Comparison of ENCODE assay signal across 1 cellular context in the genomic region with DNA sequence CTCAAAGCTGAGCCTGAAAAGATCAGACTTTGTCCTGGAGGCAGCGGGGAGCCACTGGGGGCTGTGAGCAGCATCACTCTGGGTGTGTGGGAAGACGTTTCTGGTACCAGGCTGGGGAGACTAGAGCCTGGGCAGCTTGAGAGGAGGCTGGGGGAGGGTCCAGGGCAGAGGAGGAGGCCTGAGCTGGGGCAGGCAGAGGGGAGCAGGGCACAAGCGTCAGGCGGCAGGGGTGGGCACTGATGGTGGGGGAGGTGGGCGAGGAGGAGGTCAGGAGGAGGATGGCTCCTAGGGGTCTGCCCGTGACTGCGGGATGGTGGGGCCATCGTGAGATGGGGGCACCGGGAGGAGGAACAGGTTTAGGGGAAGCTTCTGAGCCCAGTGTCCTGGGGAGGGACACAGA.
TF ChIP-seq lines count a peak whose summit lies in the region.

No MANE protein-coding gene starts in this region.

TF ChIP-seq in GM12878, 131 proteins besides CTCF, POLR2A, EP300 and RAD21:
- TF ChIP-seq, protein P1, sequence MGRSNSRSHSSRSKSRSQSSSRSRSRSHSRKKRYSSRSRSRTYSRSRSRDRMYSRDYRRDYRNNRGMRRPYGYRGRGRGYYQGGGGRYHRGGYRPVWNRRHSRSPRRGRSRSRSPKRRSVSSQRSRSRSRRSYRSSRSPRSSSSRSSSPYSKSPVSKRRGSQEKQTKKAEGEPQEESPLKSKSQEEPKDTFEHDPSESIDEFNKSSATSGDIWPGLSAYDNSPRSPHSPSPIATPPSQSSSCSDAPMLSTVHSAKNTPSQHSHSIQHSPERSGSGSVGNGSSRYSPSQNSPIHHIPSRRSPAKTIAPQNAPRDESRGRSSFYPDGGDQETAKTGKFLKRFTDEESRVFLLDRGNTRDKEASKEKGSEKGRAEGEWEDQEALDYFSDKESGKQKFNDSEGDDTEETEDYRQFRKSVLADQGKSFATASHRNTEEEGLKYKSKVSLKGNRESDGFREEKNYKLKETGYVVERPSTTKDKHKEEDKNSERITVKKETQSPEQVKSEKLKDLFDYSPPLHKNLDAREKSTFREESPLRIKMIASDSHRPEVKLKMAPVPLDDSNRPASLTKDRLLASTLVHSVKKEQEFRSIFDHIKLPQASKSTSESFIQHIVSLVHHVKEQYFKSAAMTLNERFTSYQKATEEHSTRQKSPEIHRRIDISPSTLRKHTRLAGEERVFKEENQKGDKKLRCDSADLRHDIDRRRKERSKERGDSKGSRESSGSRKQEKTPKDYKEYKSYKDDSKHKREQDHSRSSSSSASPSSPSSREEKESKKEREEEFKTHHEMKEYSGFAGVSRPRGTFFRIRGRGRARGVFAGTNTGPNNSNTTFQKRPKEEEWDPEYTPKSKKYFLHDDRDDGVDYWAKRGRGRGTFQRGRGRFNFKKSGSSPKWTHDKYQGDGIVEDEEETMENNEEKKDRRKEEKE (IDR thresholded peaks at IDR 0.05), result no peak
- TF ChIP-seq STAT1 (conservative IDR thresholded peaks at IDR 0.05) (no peak), NBN (IDR thresholded peaks at IDR 0.05) (no peak)
- TF ChIP-seq, protein P2, sequence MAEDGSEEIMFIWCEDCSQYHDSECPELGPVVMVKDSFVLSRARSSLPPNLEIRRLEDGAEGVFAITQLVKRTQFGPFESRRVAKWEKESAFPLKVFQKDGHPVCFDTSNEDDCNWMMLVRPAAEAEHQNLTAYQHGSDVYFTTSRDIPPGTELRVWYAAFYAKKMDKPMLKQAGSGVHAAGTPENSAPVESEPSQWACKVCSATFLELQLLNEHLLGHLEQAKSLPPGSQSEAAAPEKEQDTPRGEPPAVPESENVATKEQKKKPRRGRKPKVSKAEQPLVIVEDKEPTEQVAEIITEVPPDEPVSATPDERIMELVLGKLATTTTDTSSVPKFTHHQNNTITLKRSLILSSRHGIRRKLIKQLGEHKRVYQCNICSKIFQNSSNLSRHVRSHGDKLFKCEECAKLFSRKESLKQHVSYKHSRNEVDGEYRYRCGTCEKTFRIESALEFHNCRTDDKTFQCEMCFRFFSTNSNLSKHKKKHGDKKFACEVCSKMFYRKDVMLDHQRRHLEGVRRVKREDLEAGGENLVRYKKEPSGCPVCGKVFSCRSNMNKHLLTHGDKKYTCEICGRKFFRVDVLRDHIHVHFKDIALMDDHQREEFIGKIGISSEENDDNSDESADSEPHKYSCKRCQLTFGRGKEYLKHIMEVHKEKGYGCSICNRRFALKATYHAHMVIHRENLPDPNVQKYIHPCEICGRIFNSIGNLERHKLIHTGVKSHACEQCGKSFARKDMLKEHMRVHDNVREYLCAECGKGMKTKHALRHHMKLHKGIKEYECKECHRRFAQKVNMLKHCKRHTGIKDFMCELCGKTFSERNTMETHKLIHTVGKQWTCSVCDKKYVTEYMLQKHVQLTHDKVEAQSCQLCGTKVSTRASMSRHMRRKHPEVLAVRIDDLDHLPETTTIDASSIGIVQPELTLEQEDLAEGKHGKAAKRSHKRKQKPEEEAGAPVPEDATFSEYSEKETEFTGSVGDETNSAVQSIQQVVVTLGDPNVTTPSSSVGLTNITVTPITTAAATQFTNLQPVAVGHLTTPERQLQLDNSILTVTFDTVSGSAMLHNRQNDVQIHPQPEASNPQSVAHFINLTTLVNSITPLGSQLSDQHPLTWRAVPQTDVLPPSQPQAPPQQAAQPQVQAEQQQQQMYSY (CRISPR knock-in tag; IDR thresholded peaks at IDR 0.05), result no peak
